In the genomic region with DNA sequence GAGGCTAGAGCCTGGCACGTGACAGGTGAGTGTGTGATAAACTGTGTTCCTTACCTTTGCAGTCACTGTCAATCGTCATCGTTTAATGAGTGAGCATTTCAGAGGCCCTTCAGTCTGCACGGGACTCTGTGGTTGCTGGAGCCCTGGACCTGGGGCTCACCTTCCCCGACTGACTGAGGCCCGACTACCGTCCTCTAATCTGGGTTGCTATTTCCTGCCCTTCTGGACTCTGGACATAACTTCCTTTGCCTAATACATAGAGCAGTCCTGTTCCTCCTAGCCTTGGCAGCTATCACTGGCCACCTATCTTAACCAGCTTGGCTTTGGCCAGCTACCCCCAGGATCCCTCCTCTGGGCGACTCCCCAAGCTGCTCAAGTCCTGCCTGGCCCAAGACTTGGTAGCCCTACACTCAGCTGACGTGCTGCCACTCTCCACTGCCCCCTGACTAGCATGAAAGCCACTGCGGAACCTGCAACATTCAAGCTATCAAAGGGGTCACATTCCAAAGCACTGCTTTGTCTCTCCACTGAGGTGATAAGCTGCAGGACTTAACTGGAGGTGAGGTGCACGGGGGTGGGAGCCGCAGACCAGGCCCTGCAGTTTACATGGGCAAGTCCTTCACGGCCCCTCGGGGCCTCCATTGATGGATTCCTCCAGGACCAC, we compare ENCODE assay signal across 14 cellular contexts. TPM values are rescaled to one million over a fixed set of nuclear protein-coding genes. Genes with fewer than 3 reads are reported as not detected.
DNase-seq lines count a peak whose midpoint lies in the region; ATAC-seq and TF ChIP-seq lines count a peak whose summit lies in the region.
"Had no signal": no experiment of that assay in that cellular context is flagged by ENCODE, and none has a peak within 500 bp of the region (broad histone marks: within the 10 kb centered on the region; RNA-seq: fewer than 3 reads in every experiment).

No MANE protein-coding gene starts in this region.

- peak overlapping the region; percentile 6 to 29 for H2BK12ac ChIP-seq in mesenchymal stem cell (ENCODE audit: low read length in 2 of 2)

- H3K4me3 Mint-ChIP-seq in endothelial cell (ENCODE audit: unreplicated experiment), result no peak overlapping the region
- H3K4me3 Mint-ChIP-seq in activated T-helper 2 cell treated with anti-CD3 and anti-CD28 coated beads, Interferon-gamma antibody, Interleukin-2, Interleukin-4, amounts not matched to agents 10 μg/mL and 5 μg/mL and 100 μg/mL, durations not matched to agents 14 hours and 24 hours and 36 hours (ENCODE audit: low read depth), result no peak overlapping the region
- H3K4me3 Mint-ChIP-seq: activated naive CD8-positive, alpha-beta T cell had no signal

- H3K4me1 ChIP-seq in BLaER1 (peaks cover 95% of the 10 kb centered on the region), mesenchymal stem cell (ENCODE audit: control insufficient read depth, insufficient read depth, low read depth, low read length) (peaks cover 3% of the 10 kb centered on the region)
- H3K4me1 ChIP-seq: pancreas had no signal

- peaks cover 5% of the 10 kb centered on the region for H3K36me3 Mint-ChIP-seq in endothelial cell (ENCODE audit: low read depth, unreplicated experiment)
- H3K36me3 Mint-ChIP-seq in activated T-helper 2 cell treated with anti-CD3 and anti-CD28 coated beads, Interferon-gamma antibody, Interleukin-2, Interleukin-4, amounts not matched to agents 10 μg/mL and 5 μg/mL and 100 μg/mL, durations not matched to agents 14 hours and 24 hours and 36 hours (ENCODE audit: low read depth), result no peaks in the 10 kb centered on the region
- H3K36me3 Mint-ChIP-seq: activated naive CD8-positive, alpha-beta T cell had no signal

- no peaks in the 10 kb centered on the region for H3K27me3 ChIP-seq in BLaER1
- H3K27me3 ChIP-seq in mesenchymal stem cell (ENCODE audit: control insufficient read depth in 1 of 2, insufficient read depth in 1 of 2, low read length in 2 of 2), result no peaks in the 10 kb centered on the region
- H3K27me3 ChIP-seq: pancreas, transverse colon had no signal

- no peak overlapping the region for H2AK5ac ChIP-seq in mesenchymal stem cell (ENCODE audit: low read length, severe bottlenecking)

- no peak overlapping the region for H2BK120ac ChIP-seq in mesenchymal stem cell (ENCODE audit: low read depth, low read length)

- peak; percentile 57 for DNase-seq in HuH-7.5 (ENCODE audit: low spot score)
- no peak for DNase-seq in endothelial cell (ENCODE audit: low spot score)
- no peak for DNase-seq in mesenchymal stem cell
- DNase-seq in hippocampal formation (lab: John Stamatoyannopoulos, UW), result no peak
- no peak for DNase-seq in activated T-helper 2 cell treated with anti-CD3 and anti-CD28 coated beads, Interferon-gamma antibody, Interleukin-2, Interleukin-4, amounts not matched to agents 10 μg/mL and 5 μg/mL and 100 μg/mL, durations not matched to agents 14 hours and 24 hours and 36 hours (ENCODE audit: low spot score)
- DNase-seq: cerebellar nuclear complex, transverse colon had no signal

- peaks cover 37% of the 10 kb centered on the region for H3K4me1 Mint-ChIP-seq in endothelial cell (ENCODE audit: unreplicated experiment)
- peaks cover 15% of the 10 kb centered on the region for H3K4me1 Mint-ChIP-seq in activated T-helper 2 cell treated with anti-CD3 and anti-CD28 coated beads, Interferon-gamma antibody, Interleukin-2, Interleukin-4, amounts not matched to agents 10 μg/mL and 5 μg/mL and 100 μg/mL, durations not matched to agents 14 hours and 24 hours and 36 hours (ENCODE audit: low read depth)

- intact Hi-C loops in activated T-helper 2 cell treated with anti-CD3 and anti-CD28 coated beads, Interferon-gamma antibody, Interleukin-2, Interleukin-4, amounts not matched to agents 10 μg/mL and 5 μg/mL and 100 μg/mL, durations not matched to agents 14 hours and 24 hours and 36 hours (cut with micrococcal nuclease), result no loop called here

- no peak overlapping the region for H2BK5ac ChIP-seq in mesenchymal stem cell (ENCODE audit: low read depth, low read length, poor library complexity, severe bottlenecking)

- H3K9ac ChIP-seq in BLaER1 (peak overlapping the region; percentile 80), mesenchymal stem cell (ENCODE audit: low read length) (no peak overlapping the region)

- H3K79me1 ChIP-seq in mesenchymal stem cell (replicated peaks; ENCODE audit: low read length, poor library complexity, severe bottlenecking), result no peaks in the 10 kb centered on the region

- no peak overlapping the region for H3K23ac ChIP-seq in mesenchymal stem cell (ENCODE audit: low read length in 2 of 2)

- peaks cover 12% of the 10 kb centered on the region for H3K27me3 Mint-ChIP-seq in endothelial cell (ENCODE audit: unreplicated experiment)
- H3K27me3 Mint-ChIP-seq in activated T-helper 2 cell treated with anti-CD3 and anti-CD28 coated beads, Interferon-gamma antibody, Interleukin-2, Interleukin-4, amounts not matched to agents 10 μg/mL and 5 μg/mL and 100 μg/mL, durations not matched to agents 14 hours and 24 hours and 36 hours (ENCODE audit: low read depth), result no peaks in the 10 kb centered on the region
- H3K27me3 Mint-ChIP-seq: activated naive CD8-positive, alpha-beta T cell had no signal

- H3K18ac ChIP-seq in mesenchymal stem cell (ENCODE audit: low read depth in 1 of 2, low read length in 2 of 2), result no peak overlapping the region

- no peak overlapping the region for H2AFZ ChIP-seq in mesenchymal stem cell (ENCODE audit: low read depth, low read length)

- peak overlapping the region; percentile 36 for H3K27ac Mint-ChIP-seq in endothelial cell (ENCODE audit: unreplicated experiment)
- no peak overlapping the region for H3K27ac Mint-ChIP-seq in activated T-helper 2 cell treated with anti-CD3 and anti-CD28 coated beads, Interferon-gamma antibody, Interleukin-2, Interleukin-4, amounts not matched to agents 10 μg/mL and 5 μg/mL and 100 μg/mL, durations not matched to agents 14 hours and 24 hours and 36 hours
- H3K27ac Mint-ChIP-seq: activated naive CD8-positive, alpha-beta T cell had no signal

- no peak for TF ChIP-seq CTCF in endothelial cell (IDR thresholded peaks at IDR 0.05; ENCODE audit: unreplicated experiment)

- WGBS in mesenchymal stem cell, result 82% methylated on average over 14 of the region's 14 CpGs

- H3K36me3 ChIP-seq in BLaER1, result no peaks in the 10 kb centered on the region
- no peaks in the 10 kb centered on the region for H3K36me3 ChIP-seq in mesenchymal stem cell (ENCODE audit: control insufficient read depth in 1 of 2, insufficient read depth in 2 of 2, low read depth in 1 of 2, low read length in 2 of 2)
- H3K36me3 ChIP-seq: pancreas, transverse colon had no signal

- H3K4me2 ChIP-seq in BLaER1 (peak overlapping the region; percentile 97), mesenchymal stem cell (ENCODE audit: low read length, poor library complexity, severe bottlenecking) (no peak overlapping the region)

- no peak overlapping the region for H4K91ac ChIP-seq in mesenchymal stem cell (ENCODE audit: low read length)

- peak overlapping the region; percentile 70 for H3K4me3 ChIP-seq in BLaER1
- no peak overlapping the region for H3K4me3 ChIP-seq in mesenchymal stem cell (ENCODE audit: insufficient read depth in 1 of 2, low read depth in 1 of 2, low read length in 2 of 2)
- H3K4me3 ChIP-seq: pancreas, SK-N-MC, transverse colon had no signal

- no peak overlapping the region for H3K4ac ChIP-seq in mesenchymal stem cell (ENCODE audit: low read depth in 1 of 2, low read length in 2 of 2)

- H2BK15ac ChIP-seq in mesenchymal stem cell (ENCODE audit: low read depth, poor library complexity, severe bottlenecking), result peak overlapping the region; percentile 6

- no peak for ATAC-seq in GM18861 (IDR thresholded peaks at IDR 0.05; ENCODE audit: unreplicated experiment)
- no peak for ATAC-seq in GM21723 (IDR thresholded peaks at IDR 0.05; ENCODE audit: unreplicated experiment)
- ATAC-seq: pancreas had no signal

- H3K27ac ChIP-seq in BLaER1 (peak overlapping the region; percentile 86), mesenchymal stem cell (ENCODE audit: low read length, poor library complexity, severe bottlenecking) (no peak overlapping the region)
- H3K27ac ChIP-seq: pancreas, SK-N-MC had no signal

- no peak overlapping the region for H3K14ac ChIP-seq in mesenchymal stem cell (ENCODE audit: low read length in 2 of 2)

- H3K9me3 ChIP-seq in BLaER1, result no peaks in the 10 kb centered on the region
- H3K9me3 ChIP-seq in mesenchymal stem cell (ENCODE audit: control insufficient read depth, low read length), result no peaks in the 10 kb centered on the region
- H3K9me3 ChIP-seq: pancreas, transverse colon had no signal

- H4K20me1 ChIP-seq in BLaER1, result no peaks in the 10 kb centered on the region

- H3K9me3 Mint-ChIP-seq in endothelial cell (ENCODE audit: unreplicated experiment), result no peaks in the 10 kb centered on the region
- no peaks in the 10 kb centered on the region for H3K9me3 Mint-ChIP-seq in activated T-helper 2 cell treated with anti-CD3 and anti-CD28 coated beads, Interferon-gamma antibody, Interleukin-2, Interleukin-4, amounts not matched to agents 10 μg/mL and 5 μg/mL and 100 μg/mL, durations not matched to agents 14 hours and 24 hours and 36 hours

- no peak overlapping the region for H4K8ac ChIP-seq in mesenchymal stem cell (ENCODE audit: low read length)

RNA-seq across cellular contexts. Expression of a gene that starts 11.1 kb away (rescaled TPM):
- 1.5 TPM for total RNA-seq in endothelial cell (ENCODE audit: unreplicated experiment)
- polyA plus RNA-seq in mesenchymal stem cell (2013, experiment 1 of 2), result 0.11 TPM
- 0.11 TPM for polyA plus RNA-seq in mesenchymal stem cell (2013, experiment 2 of 2)
- 0.23 TPM in 1 of 2 replicates, not detected in the other for total RNA-seq in activated T-helper 2 cell treated with anti-CD3 and anti-CD28 coated beads, Interferon-gamma antibody, Interleukin-2, Interleukin-4, amounts not matched to agents 10 μg/mL and 5 μg/mL and 100 μg/mL, durations not matched to agents 14 hours and 24 hours and 36 hours

RNA-seq across cellular contexts. Expression of a gene that starts 25.8 kb away (rescaled TPM):
- total RNA-seq in endothelial cell (ENCODE audit: unreplicated experiment), result 105 TPM
- polyA plus RNA-seq in mesenchymal stem cell (2013, experiment 1 of 2), result 111 TPM
- 106 TPM for polyA plus RNA-seq in mesenchymal stem cell (2013, experiment 2 of 2)
- total RNA-seq in activated T-helper 2 cell treated with anti-CD3 and anti-CD28 coated beads, Interferon-gamma antibody, Interleukin-2, Interleukin-4, amounts not matched to agents 10 μg/mL and 5 μg/mL and 100 μg/mL, durations not matched to agents 14 hours and 24 hours and 36 hours, result 254 and 256 TPM in 2 replicates

RNA-seq across cellular contexts. Expression of a gene that starts 35.2 kb away (rescaled TPM):
- not detected for total RNA-seq in endothelial cell (ENCODE audit: unreplicated experiment)
- not detected for polyA plus RNA-seq in mesenchymal stem cell (2013, experiment 1 of 2)
- not detected for polyA plus RNA-seq in mesenchymal stem cell (2013, experiment 2 of 2)
- total RNA-seq in activated T-helper 2 cell treated with anti-CD3 and anti-CD28 coated beads, Interferon-gamma antibody, Interleukin-2, Interleukin-4, amounts not matched to agents 10 μg/mL and 5 μg/mL and 100 μg/mL, durations not matched to agents 14 hours and 24 hours and 36 hours, result not detected in 2 replicates
- total RNA-seq: HT-29, pancreas, transverse colon had no signal
- polyA plus RNA-seq: pancreas had no signal
